In genomic region chr3:65811050-65811766, GRCh38 we compare ENCODE assay signal across 15 cellular contexts.
DNase-seq lines count a peak whose midpoint lies in the region; ATAC-seq and TF ChIP-seq lines count a peak whose summit lies in the region.
"Had no signal": no experiment of that assay in that cellular context is flagged by ENCODE, and none has a peak within 500 bp of the region (broad histone marks: within the 10 kb centered on the region; RNA-seq: fewer than 3 reads in every experiment).

No MANE protein-coding gene starts in this region.

- no peaks in the 10 kb centered on the region for H3K79me2 ChIP-seq in mammary epithelial cell (ENCODE audit: insufficient read depth, low read length)

- H3K9ac ChIP-seq in mammary epithelial cell (ENCODE audit: insufficient read depth, low read length): no peak overlapping the region

- CTCF ChIA-PET in mammary epithelial cell (lab: Charles Lee; ENCODE audit: low non-redundant PET): interaction anchor here (0.7 kb wide), 1 partner anchor 22 kb away, joined by 3 read pairs; no protein-coding TSS in a partner anchor

- WGBS in mammary epithelial cell (ENCODE audit: low coverage, missing lambda C conversion rate): 62% methylated on average over 4 of the region's 4 CpGs

- H4K20me1 ChIP-seq in mammary epithelial cell (ENCODE audit: insufficient read depth, low read length): no peaks in the 10 kb centered on the region

- DNase-seq in mammary epithelial cell (peak; percentile 12), breast epithelium (ENCODE audit: low spot score in 2 of 2) (no peak), cerebellum (ENCODE audit: low spot score) (peak; percentile 43), iris pigment epithelial cell (ENCODE audit: low read depth) (peak; percentile 58), dermis blood vessel endothelial cell (no peak), amniotic stem cell (lab: John Stamatoyannopoulos, UW) (no peak)
- DNase-seq: activated naive CD8-positive, alpha-beta T cell treated with anti-CD3 and anti-CD28 coated beads for 36 hours; left lung; NCI-H2107; stimulated activated CD4-positive, alpha-beta T cell treated with anti-CD3 and anti-CD28 coated beads, Interleukin-15, amount 100 ng/mL, for 24 hours; SW 1271 had no signal

- in situ Hi-C loops in mammary epithelial cell (cut with MboI; ENCODE audit: low sequenced_read_pairs in 2 of 2): no loop called here

- dilution Hi-C loops in mammary epithelial cell (cut with HindIII; ENCODE audit: low sequenced_read_pairs): no loop called here

- H3K9me3 ChIP-seq in mammary epithelial cell (replicated peaks; ENCODE audit: insufficient read depth, low read length) (no peaks in the 10 kb centered on the region), breast epithelium (no peaks in the 10 kb centered on the region)
- H3K9me3 ChIP-seq: left lung, neutrophil had no signal

- intact Hi-C loops in mammary epithelial cell (cut with micrococcal nuclease): no loop called here
- intact Hi-C loops in breast epithelium (cut with DNase I; ENCODE audit: low total_unique reads): no loop called here

- BruUV-seq in mammary epithelial cell (replicated peaks; lab: Mats Ljungman, UMichigan): no TSS peak

- H3K36me3 ChIP-seq in mammary epithelial cell (ENCODE audit: insufficient read depth, low read length) (no peaks in the 10 kb centered on the region), breast epithelium (no peaks in the 10 kb centered on the region)
- H3K36me3 ChIP-seq: left lung, neutrophil had no signal

- H3K4me2 ChIP-seq in mammary epithelial cell (ENCODE audit: insufficient read depth, low read depth, low read length): no peak overlapping the region

- ATAC-seq in GM21723 (IDR thresholded peaks at IDR 0.05; ENCODE audit: unreplicated experiment) (no peak), HG02973 (IDR thresholded peaks at IDR 0.05; ENCODE audit: unreplicated experiment) (no peak)
- ATAC-seq: left lung had no signal

- no peak overlapping the region for H2AFZ ChIP-seq in mammary epithelial cell (ENCODE audit: low read depth, low read length)

- no peak for TF ChIP-seq POLR2A in breast epithelium (IDR thresholded peaks at IDR 0.05)

- no peaks in the 10 kb centered on the region for H3K4me1 ChIP-seq in mammary epithelial cell (ENCODE audit: insufficient read depth, low read length)
- H3K4me1 ChIP-seq in breast epithelium: no peaks in the 10 kb centered on the region
- H3K4me1 ChIP-seq: left lung had no signal

- H3K4me3 ChIP-seq in mammary epithelial cell (replicated peaks in 1 of 3; ENCODE audit: insufficient read depth in 1 of 3, low read depth in 2 of 3, low read length in 3 of 3) (no peak overlapping the region), breast epithelium (no peak overlapping the region)
- H3K4me3 ChIP-seq: left lung had no signal

- H3K27me3 ChIP-seq in mammary epithelial cell (ENCODE audit: insufficient read depth, low read length): no peaks in the 10 kb centered on the region
- no peaks in the 10 kb centered on the region for H3K27me3 ChIP-seq in breast epithelium
- H3K27me3 ChIP-seq: left lung, neutrophil had no signal

- H3K27ac ChIP-seq in mammary epithelial cell (ENCODE audit: insufficient read depth, low read depth, low read length): no peak overlapping the region
- H3K27ac ChIP-seq in breast epithelium: no peak overlapping the region
- H3K27ac ChIP-seq: HL-60, left lung, neutrophil had no signal

- TF ChIP-seq CTCF in mammary epithelial cell (conservative IDR thresholded peaks at IDR 0.05 in 1 of 2, IDR thresholded peaks at IDR 0.05 in 1 of 2; ENCODE audit: extremely low read depth in 1 of 2, insufficient read depth in 1 of 2, low read depth in 1 of 2, low read length in 2 of 2) (no peak), breast epithelium (IDR thresholded peaks at IDR 0.05) (no peak)

Comparison
In these comparisons a context has a peak if more than half of its experiments do, and no peak if none do; other contexts are left out.
1. DNase-seq: peak in mammary epithelial cell (single experiment), cerebellum (single experiment) and iris pigment epithelial cell (single experiment); none in breast epithelium (0 of 2), dermis blood vessel endothelial cell (single experiment) and amniotic stem cell (single experiment).